ENCODE assay signal across 31 cellular contexts in the genomic region with DNA sequence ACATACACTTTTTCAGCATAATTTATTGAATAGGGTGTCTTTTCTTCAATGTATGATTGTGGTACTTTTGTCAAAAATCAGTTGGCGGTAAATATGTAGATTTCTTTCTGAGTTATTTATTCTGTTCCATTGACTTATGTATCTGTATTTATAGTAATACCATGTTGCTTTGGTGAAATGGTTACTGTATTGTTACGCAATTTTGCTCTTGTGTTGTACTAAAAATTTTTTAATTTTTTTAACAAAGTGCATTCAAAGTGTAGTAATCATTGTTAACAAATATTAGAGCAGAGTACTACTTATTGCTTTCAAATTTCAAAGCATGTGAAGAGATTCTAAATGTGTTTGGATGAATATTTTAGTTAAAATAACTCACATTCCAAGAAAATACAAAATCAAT.
"Had no signal": no experiment of that assay in that cellular context is flagged by ENCODE, and none has a peak within 500 bp of the region (broad histone marks: within the 10 kb centered on the region; RNA-seq: fewer than 3 reads in every experiment).

No MANE protein-coding gene starts in this region.

- H3K36me3 ChIP-seq: cardiac muscle cell had no signal

- H3K27me3 ChIP-seq: cardiac muscle cell had no signal

- DNase-seq: activated B cell treated with CpG ODN at 0.5 μM for 24 hours; activated CD4-positive, alpha-beta memory T cell treated with anti-CD3 and anti-CD28 coated beads for 36 hours; activated CD4-positive, alpha-beta T cell treated with anti-CD3 and anti-CD28 coated beads for 4 hours; activated CD4-positive, alpha-beta T cell treated with anti-CD3 and anti-CD28 coated beads, Interleukin-2, amount 10 ng/mL, durations not matched to agents 24 days and 14 days; activated CD4-positive, alpha-beta T cell treated with anti-CD3 and anti-CD28 coated beads, Interleukin-2, amount 50 U/mL, for 1 hour; activated CD4-positive, alpha-beta T cell treated with anti-CD3 and anti-CD28 coated beads, Interleukin-2, amount 50 U/mL, for 4 hours; activated CD4-positive, CD25-positive, alpha-beta regulatory T cell treated with anti-CD3 and anti-CD28 coated beads, Interleukin-2, amount 50 U/mL, for 72 hours; activated CD8-positive, alpha-beta memory T cell treated with anti-CD3 and anti-CD28 coated beads for 24 hours; activated CD8-positive, alpha-beta memory T cell treated with anti-CD3 and anti-CD28 coated beads, Interleukin-2, amount 10 ng/mL, durations not matched to agents 7 days and 5 days; activated CD8-positive, alpha-beta memory T cell treated with anti-CD3 and anti-CD28 coated beads, Interleukin-2, amount 50 U/mL, for 48 hours; activated CD8-positive, alpha-beta T cell treated with anti-CD3 and anti-CD28 coated beads, Interleukin-2, amount 10 ng/mL, durations not matched to agents 7 days and 5 days; activated effector memory CD4-positive, alpha-beta T cell treated with Interleukin-2 at 50 U/mL for 16 hours; activated gamma-delta T cell; activated naive CD4-positive, alpha-beta T cell treated with anti-CD3 and anti-CD28 coated beads, Interleukin-2, amount 10 ng/mL, durations not matched to agents 7 days and 5 days; activated naive CD4-positive, alpha-beta T cell treated with Interleukin-2 at 50 U/mL for 16 hours; activated naive CD8-positive, alpha-beta T cell treated with anti-CD3 and anti-CD28 coated beads, Interleukin-2, amount 10 ng/mL, durations not matched to agents 7 days and 5 days; activated naive CD8-positive, alpha-beta T cell treated with anti-CD3 and anti-CD28 coated beads, Interleukin-2, amount 50 U/mL, for 24 hours; activated T-cell treated with anti-CD3 and anti-CD28 coated beads, Interleukin-2, amount 50 U/mL, for 24 hours; activated T-cell treated with anti-CD3 and anti-CD28 coated beads, Interleukin-2, amount 50 U/mL, for 48 hours; amygdala; anterior cingulate cortex; caudate nucleus; cerebellar nuclear complex; SW 1271; T-helper 1 cell; T-helper 2 cell; T-helper 9 cell had no signal

- H3K27ac ChIP-seq: VCaP had no signal

- ATAC-seq: activated CD8-positive, alpha-beta memory T cell treated with anti-CD3 and anti-CD28 coated beads, Interleukin-2, amount 10 ng/mL, durations not matched to agents 7 days and 5 days; activated CD8-positive, alpha-beta T cell treated with anti-CD3 and anti-CD28 coated beads, Interleukin-2, amount 10 ng/mL, durations not matched to agents 7 days and 5 days; activated naive CD8-positive, alpha-beta T cell treated with anti-CD3 and anti-CD28 coated beads, Interleukin-2, amount 50 U/mL, for 24 hours had no signal

- FAIRE-seq: bronchial epithelial cell, TTC549 had no signal

- H3K4me3 ChIP-seq: cardiac muscle cell had no signal
